Comparison of ENCODE assay signal across 29 cellular contexts in the genomic region with DNA sequence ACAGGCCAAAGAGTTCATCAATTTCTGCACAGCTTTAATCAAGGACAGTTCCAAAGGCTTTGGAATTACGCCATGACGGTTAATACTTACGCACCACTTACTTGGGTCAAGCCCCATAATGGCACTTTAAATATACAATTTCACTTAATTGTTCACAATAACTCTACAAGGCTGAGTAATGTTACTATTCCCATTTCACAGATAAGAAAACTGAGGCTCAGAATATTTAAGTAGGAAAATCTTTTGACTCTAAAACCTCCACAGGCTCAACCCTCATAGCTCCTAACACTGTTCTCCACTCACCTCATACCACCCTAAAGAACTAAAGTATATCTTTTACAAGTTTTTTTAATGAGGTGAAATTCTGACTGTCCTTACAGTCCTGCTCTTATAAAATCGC.
"Had no signal": no experiment of that assay in that cellular context is flagged by ENCODE, and none has a peak within 500 bp of the region (broad histone marks: within the 10 kb centered on the region; RNA-seq: fewer than 3 reads in every experiment).

No MANE protein-coding gene starts in this region.

- DNase-seq: colonic mucosa; cortex of kidney; dermis blood vessel endothelial cell; dorsolateral prefrontal cortex; effector CD4-positive, alpha-beta T cell; effector CD8-positive, alpha-beta T cell; effector memory CD4-positive, alpha-beta T cell; effector memory CD8-positive, alpha-beta T cell; endodermal cell; erythroblast; esophagus squamous epithelium; foreskin fibroblast; foreskin keratinocyte; foreskin melanocyte; gastrocnemius medialis; glutamatergic neuron; head of caudate nucleus; heart left ventricle; heart right ventricle had no signal

- FAIRE-seq: colon, endometrium, endothelial cell of umbilical vein, frontal cortex had no signal

- H3K27ac Mint-ChIP-seq: dendritic cell treated with granulocyte-macrophage colony-stimulating factor and Interleukin-4, amounts not matched to agents 40 ng/mL and 50 ng/mL, for 4 days; effector memory CD8-positive, alpha-beta T cell; endodermal cell had no signal

- H3K36me3 ChIP-seq: colonic mucosa, esophagus muscularis mucosa, esophagus squamous epithelium, gastrocnemius medialis, gastroesophageal sphincter, heart left ventricle, heart right ventricle had no signal

- H3K27me3 ChIP-seq: colonic mucosa, esophagus muscularis mucosa, foreskin keratinocyte, gastrocnemius medialis, gastroesophageal sphincter, heart left ventricle had no signal

- H3K27ac ChIP-seq: colonic mucosa, coronary artery, dorsolateral prefrontal cortex, epithelial cell of prostate, esophagus muscularis mucosa, esophagus squamous epithelium, foreskin keratinocyte, gastrocnemius medialis, gastroesophageal sphincter, heart left ventricle, heart right ventricle had no signal

- ATAC-seq: effector memory CD8-positive, alpha-beta T cell; esophagus mucosa; gastrocnemius medialis; gastroesophageal sphincter; heart left ventricle; heart right ventricle had no signal

- H3K27me3 Mint-ChIP-seq: dendritic cell treated with granulocyte-macrophage colony-stimulating factor and Interleukin-4, amounts not matched to agents 40 ng/mL and 50 ng/mL, for 4 days had no signal

- H3K4me1 ChIP-seq: colonic mucosa, esophagus muscularis mucosa, foreskin keratinocyte, gastrocnemius medialis, gastroesophageal sphincter, heart left ventricle, heart right ventricle had no signal

- H3K4me3 Mint-ChIP-seq: dendritic cell treated with granulocyte-macrophage colony-stimulating factor and Interleukin-4, amounts not matched to agents 40 ng/mL and 50 ng/mL, for 4 days; effector memory CD8-positive, alpha-beta T cell; endodermal cell had no signal

- H3K4me3 ChIP-seq: colonic mucosa, coronary artery, dorsolateral prefrontal cortex, esophagus muscularis mucosa, esophagus squamous epithelium, gastrocnemius medialis, gastroesophageal sphincter, heart left ventricle, heart right ventricle had no signal

- H3K9me3 ChIP-seq: colonic mucosa, esophagus muscularis mucosa, esophagus squamous epithelium, gastrocnemius medialis, gastroesophageal sphincter had no signal

- H3K9me3 Mint-ChIP-seq: effector memory CD8-positive, alpha-beta T cell; endodermal cell had no signal
